In the genomic region with DNA sequence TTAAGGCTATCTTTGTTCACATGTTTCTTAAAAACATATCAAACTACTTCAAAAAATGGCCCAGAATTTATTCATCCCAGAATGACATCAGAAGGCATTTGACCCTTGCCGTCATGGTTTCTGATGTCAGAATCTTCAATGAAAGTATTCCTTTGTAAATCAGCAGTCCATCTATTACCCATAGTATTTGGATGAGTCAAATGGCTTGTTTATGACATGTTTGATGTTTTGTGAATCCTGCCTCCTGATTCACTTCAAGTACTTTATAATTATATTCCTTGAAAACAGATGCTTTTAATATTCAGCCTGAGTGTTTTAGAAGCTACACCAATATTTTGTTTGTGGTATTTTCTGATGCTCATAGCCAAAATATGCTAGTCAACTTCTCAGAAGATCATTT, we compare ENCODE assay signal across 19 cellular contexts.
DNase-seq lines count a peak whose midpoint lies in the region; ATAC-seq and TF ChIP-seq lines count a peak whose summit lies in the region.
"Had no signal": no experiment of that assay in that cellular context is flagged by ENCODE, and none has a peak within 500 bp of the region (broad histone marks: within the 10 kb centered on the region; RNA-seq: fewer than 3 reads in every experiment).

No MANE protein-coding gene starts in this region.

- no peak overlapping the region for H3K27ac ChIP-seq in upper lobe of right lung
- H3K27ac ChIP-seq: prostate gland, SJSA1, spleen, suprapubic skin had no signal

- H3K27me3 ChIP-seq in upper lobe of right lung: no peaks in the 10 kb centered on the region
- H3K27me3 ChIP-seq: SJSA1, spleen, suprapubic skin had no signal

- no peak overlapping the region for H3K4me3 ChIP-seq in epithelial cell of esophagus (ENCODE audit: low read length)
- H3K4me3 ChIP-seq in skeletal muscle cell (ENCODE audit: low read depth, low read length): no peak overlapping the region
- H3K4me3 ChIP-seq in upper lobe of right lung: no peak overlapping the region
- H3K4me3 ChIP-seq: prostate gland, SJSA1, spleen, suprapubic skin had no signal

- H3K36me3 ChIP-seq in upper lobe of right lung: no peaks in the 10 kb centered on the region
- H3K36me3 ChIP-seq: prostate gland, SJSA1, spleen, suprapubic skin had no signal

- no peak for ATAC-seq in upper lobe of right lung
- ATAC-seq: activated CD8-positive, alpha-beta T cell treated with anti-CD3 and anti-CD28 coated beads, Interleukin-2, amount 10 ng/mL, durations not matched to agents 7 days and 5 days had no signal

- intact Hi-C loops in upper lobe of right lung (cut with DNase I): no loop called here

- no peak for TF ChIP-seq CTCF in epithelial cell of esophagus (IDR thresholded peaks at IDR 0.05; ENCODE audit: insufficient read depth, low read depth, low read length, missing control alignments)
- TF ChIP-seq CTCF in upper lobe of right lung (IDR thresholded peaks at IDR 0.05): no peak

- peak; percentile 49 for DNase-seq in ELR (ENCODE audit: low read depth)
- peak; percentile 25 for DNase-seq in RPMI7951 (ENCODE audit: low read depth)
- peak; percentile 19 for DNase-seq in epithelial cell of esophagus (ENCODE audit: low read depth)
- DNase-seq in skeletal muscle cell (ENCODE audit: low read depth): peak; percentile 46
- DNase-seq in HK-2 (ENCODE audit: unreplicated experiment): no peak
- DNase-seq in midbrain (lab: John Stamatoyannopoulos, UW): no peak
- no peak for DNase-seq in upper lobe of right lung
- DNase-seq: activated CD4-positive, CD25-positive, alpha-beta regulatory T cell; activated CD8-positive, alpha-beta T cell treated with anti-CD3 and anti-CD28 coated beads, Interleukin-2, amount 10 ng/mL, durations not matched to agents 7 days and 5 days; activated naive CD8-positive, alpha-beta T cell treated with anti-CD3 and anti-CD28 coated beads for 36 hours; activated T-cell treated with anti-CD3 and anti-CD28 coated beads, Interleukin-2, amount 50 U/mL, for 48 hours; CD4-positive, CD25-positive, alpha-beta regulatory T cell; kidney glomerular epithelial cell; NCI-H1048; NCI-H748 treated with DMSO at 0.1 percent for 48 hours; spleen had no signal

- no peaks in the 10 kb centered on the region for H3K4me1 ChIP-seq in upper lobe of right lung
- H3K4me1 ChIP-seq: prostate gland, SJSA1, suprapubic skin had no signal

- no peaks in the 10 kb centered on the region for H3K9me3 ChIP-seq in upper lobe of right lung
- H3K9me3 ChIP-seq: prostate gland, SJSA1, spleen, suprapubic skin had no signal

Comparison
In these comparisons a context has a peak if more than half of its experiments do, and no peak if none do; other contexts are left out.
1. DNase-seq: peak in ELR (single experiment), RPMI7951 (single experiment), epithelial cell of esophagus (single experiment) and skeletal muscle cell (single experiment); none in HK-2 (single experiment), midbrain (single experiment) and upper lobe of right lung (single experiment).